Comparison of ENCODE assay signal across 18 cellular contexts in the genomic region with DNA sequence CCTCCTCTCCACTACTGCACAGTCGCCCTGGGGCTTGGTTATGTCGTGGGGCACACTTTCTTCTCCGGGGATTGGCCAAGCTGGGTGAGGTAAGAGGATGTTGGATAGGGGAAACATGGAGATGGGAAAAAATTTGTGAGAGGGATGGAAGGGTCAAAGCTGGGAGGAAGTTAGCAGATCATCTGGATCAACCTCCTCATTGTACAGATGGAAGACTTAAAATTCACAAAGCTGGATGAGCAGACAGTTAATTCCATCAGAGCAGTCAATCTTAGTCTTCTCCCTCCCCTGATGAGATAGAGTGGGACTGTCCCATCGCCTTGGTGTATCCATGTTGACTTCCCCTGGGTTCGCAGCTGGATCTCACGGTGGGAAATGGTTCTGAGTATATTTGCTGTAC.
A peak's percentile ranks its signal among the peaks of the same experiment; 100 is the strongest.
DNase-seq lines count a peak whose midpoint lies in the region; ATAC-seq, FAIRE-seq and TF ChIP-seq lines count a peak whose summit lies in the region.
"Had no signal": no experiment of that assay in that cellular context is flagged by ENCODE, and none has a peak within 500 bp of the region (broad histone marks: within the 10 kb centered on the region; RNA-seq: fewer than 3 reads in every experiment).

No MANE protein-coding gene starts in this region.

- no peak overlapping the region for H3K14ac ChIP-seq in neuronal stem cell (ENCODE audit: low read length)

- H4K91ac ChIP-seq in neuronal stem cell (ENCODE audit: low read depth, low read length, poor library complexity) = no peak overlapping the region

- no peak overlapping the region for H2BK15ac ChIP-seq in neuronal stem cell (ENCODE audit: low read length)

- TF ChIP-seq POLR2A in K562 (conservative IDR thresholded peaks at IDR 0.05) = no peak

- in situ Hi-C loops in K562 (cut with MboI) = no loop called here

- H3K18ac ChIP-seq in neuronal stem cell (ENCODE audit: low read length) = peak overlapping the region; percentile 11

- no peak overlapping the region for H3K4me3 ChIP-seq in MM.1S (ENCODE audit: low read length)
- no peak overlapping the region for H3K4me3 ChIP-seq in K562
- no peak overlapping the region for H3K4me3 ChIP-seq in neuronal stem cell (ENCODE audit: low read length in 2 of 2)
- H3K4me3 ChIP-seq: HAP-1 had no signal

- H3K9ac ChIP-seq in MM.1S (ENCODE audit: low read length) = no peak overlapping the region
- peak overlapping the region in 1 of 2 experiments; percentile 31; a peak in 1 of 4 replicates for H3K9ac ChIP-seq in K562 (ENCODE audit: insufficient read depth in 1 of 2, low read depth in 2 of 2, low read length in 2 of 2)
- peak overlapping the region; percentile 38 for H3K9ac ChIP-seq in neuronal stem cell (ENCODE audit: low read depth, low read length, poor library complexity)

- no peaks in the 10 kb centered on the region for H3K79me1 ChIP-seq in neuronal stem cell (ENCODE audit: low read depth, low read length)

- TF ChIP-seq CTCF in MM.1S (IDR thresholded peaks at IDR 0.05; ENCODE audit: low read length) (no peak), K562 (IDR thresholded peaks at IDR 0.05 in 2 of 3, conservative IDR thresholded peaks at IDR 0.05 in 1 of 3; ENCODE audit: insufficient read depth in 2 of 3, low read depth in 1 of 3, low read length in 3 of 3) (no peak)

- H3F3A ChIP-seq in MM.1S (ENCODE audit: insufficient read depth, low read length) = no peaks in the 10 kb centered on the region

- H4K20me1 ChIP-seq in MM.1S (ENCODE audit: insufficient read depth, low read length) (no peaks in the 10 kb centered on the region; the same call in 1 of the 2 replicates), K562 (replicated peaks; ENCODE audit: control insufficient read depth, insufficient read depth, low read length) (peaks cover 5% of the 10 kb centered on the region; the same call in 1 of the 2 replicates)

- H2AFZ ChIP-seq in MM.1S (ENCODE audit: low read length) (no peak overlapping the region), K562 (ENCODE audit: low read depth, low read length) (no peak overlapping the region), neuronal stem cell (ENCODE audit: low read length) (no peak overlapping the region)

- no TSS peak for BruUV-seq in K562 (replicated peaks; lab: Mats Ljungman, UMichigan)

- TF ChIP-seq EP300 in K562 (IDR thresholded peaks at IDR 0.05; ENCODE audit: low read length) = no peak

- H3K23ac ChIP-seq in neuronal stem cell (ENCODE audit: low read depth, low read length, poor library complexity) = peak overlapping the region; percentile 52

- no peak for ATAC-seq in K562
- ATAC-seq in GM21723 (IDR thresholded peaks at IDR 0.05; ENCODE audit: unreplicated experiment) = no peak

- no peak for TF ChIP-seq RAD21 in K562 (CRISPR knock-in tag; conservative IDR thresholded peaks at IDR 0.05 in 1 of 2, IDR thresholded peaks at IDR 0.05 in 1 of 2)

- CTCF ChIA-PET in K562 (lab: Yijun Ruan, JAX; ENCODE audit: low intra/inter-chr PET ratio) = interaction anchor here (0.8 kb wide), 1 partner anchor 9 kb away, joined by 3 read pairs; no protein-coding TSS in a partner anchor

- POLR2A ChIA-PET in K562 (lab: Yijun Ruan, JAX) = interaction anchor here (0.8 to 1.3 kb wide), 2 partner anchors 9 to 13 kb away, joined by 3 to 4 read pairs; no protein-coding TSS in a partner anchor

- no peaks in the 10 kb centered on the region for H3K9me2 ChIP-seq in MM.1S (replicated peaks; ENCODE audit: insufficient read depth, low read length)

- FAIRE-seq in K562 (lab: Jason Lieb, UNC) = no peak
- FAIRE-seq: GM12891, GM19239, H54 had no signal

- H3K4ac ChIP-seq in neuronal stem cell (ENCODE audit: low read length) = no peak overlapping the region

- no peak overlapping the region for H3K27ac ChIP-seq in MM.1S (ENCODE audit: low read length)
- H3K27ac ChIP-seq in K562 (ENCODE audit: extremely low read depth, low read depth, low read length) = no peak overlapping the region
- no peak overlapping the region for H3K27ac ChIP-seq in neuronal stem cell (replicated peaks; ENCODE audit: low read length)

- intact Hi-C loops in K562 (cut with micrococcal nuclease) = no loop called here

- WGBS in K562 (ENCODE audit: insufficient coverage, low coverage, missing lambda C conversion rate) = 1% methylated on average over 4 of the region's 6 CpGs
- no CpG with 5 or more reads among the region's 6 CpGs for WGBS in neuronal stem cell (ENCODE audit: extremely low coverage in 2 of 2, insufficient read length in 2 of 2, insufficient replicate concordance in 1 of 2), 2 donors

- H3K4me2 ChIP-seq in MM.1S (ENCODE audit: low read depth, low read length) = 0 out of 2 replicates have a peak overlapping the region, but pooled peaks have one; percentile 14
- no peak overlapping the region for H3K4me2 ChIP-seq in K562 (ENCODE audit: insufficient read depth, low read length)
- no peak overlapping the region for H3K4me2 ChIP-seq in neuronal stem cell (ENCODE audit: insufficient read depth, low read length, poor library complexity, severe bottlenecking)

- H3K79me2 ChIP-seq in MM.1S (ENCODE audit: low read length) = no peaks in the 10 kb centered on the region
- H3K79me2 ChIP-seq in K562 (ENCODE audit: control insufficient read depth, insufficient read depth, low read length) = no peaks in the 10 kb centered on the region

- H3K4me1 ChIP-seq in MM.1S (ENCODE audit: low read length) (peaks cover 12% of the 10 kb centered on the region), K562 (replicated peaks in 1 of 2; ENCODE audit: control insufficient read depth in 2 of 2, insufficient read depth in 2 of 2, low read length in 2 of 2) (peaks cover 4 to 12% of the 10 kb centered on the region in 2 experiments; a peak in 3 of 5 replicates), neuronal stem cell (ENCODE audit: control insufficient read depth in 2 of 2, insufficient read depth in 1 of 2, low read depth in 1 of 2, low read length in 2 of 2) (no peaks in the 10 kb centered on the region)
- H3K4me1 ChIP-seq: HAP-1 had no signal

- no peak overlapping the region for H2BK120ac ChIP-seq in neuronal stem cell (ENCODE audit: low read depth, low read length)

- no peak overlapping the region for H2BK12ac ChIP-seq in neuronal stem cell (ENCODE audit: low read length)

- no peak for DNase-seq in MM.1S
- DNase-seq in K562 (ENCODE audit: extremely low read depth in 1 of 4, low spot score in 3 of 4) = no peak
- no peak for DNase-seq in neuronal stem cell (ENCODE audit: low spot score)
- DNase-seq in activated gamma-delta T cell treated with Interleukin-2 at 50 U/mL for 16 hours = no peak
- no peak for DNase-seq in islet precursor cell
- DNase-seq: C1 segment of cervical spinal cord; Calu3; CD4-positive, alpha-beta memory T cell; COR-L47; DMS53; DMS79 treated with DMSO at 0.1 percent for 48 hours; GF-D8; GOT3 had no signal

- no peak overlapping the region for H4K8ac ChIP-seq in neuronal stem cell (ENCODE audit: low read depth, low read length)

- H3K36me3 ChIP-seq in MM.1S (replicated peaks; ENCODE audit: insufficient read depth, low read length) = no peaks in the 10 kb centered on the region
- no peaks in the 10 kb centered on the region for H3K36me3 ChIP-seq in K562 (ENCODE audit: control insufficient read depth, insufficient read depth, low read length)
- H3K36me3 ChIP-seq in neuronal stem cell (replicated peaks in 1 of 2; ENCODE audit: control insufficient read depth in 2 of 2, insufficient read depth in 2 of 2, low read length in 2 of 2) = no peaks in the 10 kb centered on the region
- H3K36me3 ChIP-seq: HAP-1 had no signal

- H2AK5ac ChIP-seq in neuronal stem cell (ENCODE audit: low read depth, low read length) = peak overlapping the region; percentile 42

- H3K9me1 ChIP-seq in K562 (ENCODE audit: control insufficient read depth, insufficient read depth, low read length) = no peaks in the 10 kb centered on the region

- no peak overlapping the region for H2BK5ac ChIP-seq in neuronal stem cell (ENCODE audit: low read length)

- H3K9me3 ChIP-seq in MM.1S (replicated peaks; ENCODE audit: insufficient read depth, low read length) = no peaks in the 10 kb centered on the region
- H3K9me3 ChIP-seq in K562 (replicated peaks; ENCODE audit: control insufficient read depth, insufficient read depth, low read depth, low read length) = no peaks in the 10 kb centered on the region
- no peaks in the 10 kb centered on the region for H3K9me3 ChIP-seq in neuronal stem cell (replicated peaks in 1 of 2; ENCODE audit: control insufficient read depth in 2 of 2, insufficient read depth in 1 of 2, low read depth in 1 of 2, low read length in 2 of 2)
- H3K9me3 ChIP-seq: HAP-1 had no signal

- H3K27me3 ChIP-seq in MM.1S (replicated peaks; ENCODE audit: insufficient read depth, low read length) (peaks cover 68% of the 10 kb centered on the region), K562 (ENCODE audit: control insufficient read depth in 2 of 2, insufficient read depth in 2 of 2, low read length in 2 of 2) (peaks cover 13 to 67% of the 10 kb centered on the region in 2 experiments), neuronal stem cell (ENCODE audit: control insufficient read depth in 3 of 3, insufficient read depth in 3 of 3, low read depth in 1 of 3, low read length in 3 of 3) (no peaks in the 10 kb centered on the region)

TF ChIP-seq in K562, 482 proteins besides CTCF, POLR2A, EP300 and RAD21 (continues in another document):
- TF ChIP-seq, protein P1, sequence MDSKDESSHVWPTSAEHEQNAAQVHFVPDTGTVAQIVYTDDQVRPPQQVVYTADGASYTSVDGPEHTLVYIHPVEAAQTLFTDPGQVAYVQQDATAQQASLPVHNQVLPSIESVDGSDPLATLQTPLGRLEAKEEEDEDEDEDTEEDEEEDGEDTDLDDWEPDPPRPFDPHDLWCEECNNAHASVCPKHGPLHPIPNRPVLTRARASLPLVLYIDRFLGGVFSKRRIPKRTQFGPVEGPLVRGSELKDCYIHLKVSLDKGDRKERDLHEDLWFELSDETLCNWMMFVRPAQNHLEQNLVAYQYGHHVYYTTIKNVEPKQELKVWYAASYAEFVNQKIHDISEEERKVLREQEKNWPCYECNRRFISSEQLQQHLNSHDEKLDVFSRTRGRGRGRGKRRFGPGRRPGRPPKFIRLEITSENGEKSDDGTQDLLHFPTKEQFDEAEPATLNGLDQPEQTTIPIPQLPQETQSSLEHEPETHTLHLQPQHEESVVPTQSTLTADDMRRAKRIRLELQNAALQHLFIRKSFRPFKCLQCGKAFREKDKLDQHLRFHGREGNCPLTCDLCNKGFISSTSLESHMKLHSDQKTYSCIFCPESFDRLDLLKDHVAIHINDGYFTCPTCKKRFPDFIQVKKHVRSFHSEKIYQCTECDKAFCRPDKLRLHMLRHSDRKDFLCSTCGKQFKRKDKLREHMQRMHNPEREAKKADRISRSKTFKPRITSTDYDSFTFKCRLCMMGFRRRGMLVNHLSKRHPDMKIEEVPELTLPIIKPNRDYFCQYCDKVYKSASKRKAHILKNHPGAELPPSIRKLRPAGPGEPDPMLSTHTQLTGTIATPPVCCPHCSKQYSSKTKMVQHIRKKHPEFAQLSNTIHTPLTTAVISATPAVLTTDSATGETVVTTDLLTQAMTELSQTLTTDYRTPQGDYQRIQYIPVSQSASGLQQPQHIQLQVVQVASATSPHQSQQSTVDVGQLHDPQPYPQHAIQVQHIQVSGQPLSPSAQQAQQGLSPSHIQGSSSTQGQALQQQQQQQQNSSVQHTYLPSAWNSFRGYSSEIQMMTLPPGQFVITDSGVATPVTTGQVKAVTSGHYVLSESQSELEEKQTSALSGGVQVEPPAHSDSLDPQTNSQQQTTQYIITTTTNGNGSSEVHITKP (IDR thresholded peaks at IDR 0.05; ENCODE audit: partially characterized antibody) = peak; percentile 96
- 0 out of 2 replicates have a peak, but pooled peaks have one; percentile 31 for TF ChIP-seq ATF7 (IDR thresholded peaks at IDR 0.05)
